ENCODE assay signal across 8 cellular contexts in genomic region chr19:48752511-48753365, GRCh38. TPM values are rescaled to one million over a fixed set of nuclear protein-coding genes. Genes with fewer than 3 reads are reported as not detected.
DNase-seq lines count a peak whose midpoint lies in the region; ATAC-seq and TF ChIP-seq lines count a peak whose summit lies in the region.

Gene FUT1 (minus strand): TSS chr19:48752641. CDS start chr19:48751281, 1,360 bp downstream.

- 1 to 3% methylated on average over 48 to 73 of the region's 73 CpGs for WGBS in endodermal cell (ENCODE audit: insufficient coverage in 1 of 2, insufficient read length in 1 of 2), 2 experiments

- peaks cover 21% of the 10 kb centered on the region for H3K4me1 ChIP-seq in DOHH2 (ENCODE audit: control insufficient read depth, low read length)
- no peaks in the 10 kb centered on the region for H3K4me1 ChIP-seq in endodermal cell (ENCODE audit: control insufficient read depth, insufficient read depth, low read length)
- no peaks in the 10 kb centered on the region for H3K4me1 ChIP-seq in uterus

- H3K9ac ChIP-seq in endodermal cell (ENCODE audit: extremely low read depth, low read length, poor library complexity, severe bottlenecking): peak within 1 kb of the TSS; percentile 22

- DNase-seq in NCI-H1694 treated with DMSO at 0.1 percent for 48 hours (lab: John Stamatoyannopoulos, UW) (peak; percentile 21), WTC11 (ENCODE audit: low spot score) (peak; percentile 96), endodermal cell (peak; percentile 98), mesothelial cell of epicardium (ENCODE audit: low spot score in 2 of 2, unreplicated experiment in 2 of 2) (peak; percentile 80 to 86), uterus (no peak)

- H3K9me3 ChIP-seq in DOHH2 (ENCODE audit: control insufficient read depth, insufficient read depth, low read length) (no peaks in the 10 kb centered on the region), endodermal cell (ENCODE audit: control insufficient read depth, low read length) (no peaks in the 10 kb centered on the region), uterus (no peaks in the 10 kb centered on the region)

- TF ChIP-seq CTCF in DOHH2 (IDR thresholded peaks at IDR 0.05; ENCODE audit: low read depth, low read length, poor library complexity, severe bottlenecking) (no peak), WTC11 (IDR thresholded peaks at IDR 0.05) (no peak), endodermal cell (conservative IDR thresholded peaks at IDR 0.05) (peak; percentile 67), mesothelial cell of epicardium (IDR thresholded peaks at IDR 0.05; ENCODE audit: unreplicated experiment) (peak; percentile 55), uterus (IDR thresholded peaks at IDR 0.05) (peak in 1 of 4 experiments; percentile 4)

- H3K4me2 ChIP-seq in DOHH2 (ENCODE audit: low read length): peak within 1 kb of the TSS; percentile 89

- ATAC-seq in WTC11 (peak; percentile 89), HG03196 (IDR thresholded peaks at IDR 0.05; ENCODE audit: unreplicated experiment) (no peak), HG03439 (IDR thresholded peaks at IDR 0.05; ENCODE audit: unreplicated experiment) (no peak)

- H3K36me3 Mint-ChIP-seq in WTC11 (peaks cover 18% of the 10 kb centered on the region; the same call in 1 of the 2 replicates), endodermal cell (ENCODE audit: low read depth) (peaks cover 9% of the 10 kb centered on the region), mesothelial cell of epicardium (no peaks in the 10 kb centered on the region)

- no peaks in the 10 kb centered on the region for H3K79me2 ChIP-seq in DOHH2 (ENCODE audit: control insufficient read depth, low read length)

- TF ChIP-seq POLR2A in uterus (IDR thresholded peaks at IDR 0.05): peak; percentile 24 to 41

- CTCF ChIA-PET in WTC11 (lab: Charles Lee): interaction anchor here (1.0 to 1.1 kb wide), 2 partner anchors 39 to 218 kb away, joined by 3 to 7 read pairs; no protein-coding TSS in a partner anchor

- H4K20me1 ChIP-seq in DOHH2 (ENCODE audit: control insufficient read depth, insufficient read depth, low read depth, low read length): no peaks in the 10 kb centered on the region

- H3K27me3 ChIP-seq in DOHH2 (ENCODE audit: control insufficient read depth, low read length) (peaks cover 13% of the 10 kb centered on the region), endodermal cell (ENCODE audit: control insufficient read depth, insufficient read depth, low read length, poor library complexity, severe bottlenecking) (peaks cover 14% of the 10 kb centered on the region), uterus (no peaks in the 10 kb centered on the region)

- H3K27ac ChIP-seq in DOHH2 (ENCODE audit: low read depth, low read length) (no peak within 1 kb of the TSS), endodermal cell (ENCODE audit: low read depth, low read length) (no peak within 1 kb of the TSS), uterus (peak within 1 kb of the TSS in 1 of 2 donors; percentile 1)

- H3K9me3 Mint-ChIP-seq in WTC11 (no peaks in the 10 kb centered on the region), endodermal cell (no peaks in the 10 kb centered on the region), mesothelial cell of epicardium (no peaks in the 10 kb centered on the region)

- H3K36me3 ChIP-seq in DOHH2 (ENCODE audit: control insufficient read depth, low read length) (no peaks in the 10 kb centered on the region), endodermal cell (ENCODE audit: control insufficient read depth, insufficient read depth, low read length) (peaks cover 10% of the 10 kb centered on the region), uterus (no peaks in the 10 kb centered on the region)

- peak within 1 kb of the TSS; percentile 91 for H3K27ac Mint-ChIP-seq in WTC11
- H3K27ac Mint-ChIP-seq in endodermal cell: peak within 1 kb of the TSS; percentile 82
- H3K27ac Mint-ChIP-seq in mesothelial cell of epicardium: peak within 1 kb of the TSS; percentile 91

- 0 out of 2 replicates have a peak, but pooled peaks cover 2% of the 10 kb centered on the region for H3F3A ChIP-seq in DOHH2 (ENCODE audit: control insufficient read depth, insufficient read depth)

- intact Hi-C loops in uterus (cut with DNase I; ENCODE audit: low total_unique reads): no loop called here

- H3K27me3 Mint-ChIP-seq in WTC11 (ENCODE audit: low read depth) (peaks cover 10% of the 10 kb centered on the region), endodermal cell (ENCODE audit: insufficient read depth) (peaks cover 26% of the 10 kb centered on the region), mesothelial cell of epicardium (ENCODE audit: low read depth) (peaks cover 19% of the 10 kb centered on the region)

- H3K4me3 Mint-ChIP-seq in WTC11 (peak within 1 kb of the TSS; percentile 95), endodermal cell (peak within 1 kb of the TSS; percentile 81), mesothelial cell of epicardium (peak within 1 kb of the TSS; percentile 84)

- peak within 1 kb of the TSS; percentile 77 for H3K4me3 ChIP-seq in DOHH2 (ENCODE audit: low read length)
- H3K4me3 ChIP-seq in endodermal cell (ENCODE audit: low read length): peak within 1 kb of the TSS; percentile 84
- peak within 1 kb of the TSS; percentile 10 to 14 for H3K4me3 ChIP-seq in uterus

- no peaks in the 10 kb centered on the region for H3K9me2 ChIP-seq in DOHH2 (replicated peaks; ENCODE audit: control insufficient read depth, low read length)

- H3K4me1 Mint-ChIP-seq in WTC11: peaks cover 43% of the 10 kb centered on the region
- peaks cover 11% of the 10 kb centered on the region for H3K4me1 Mint-ChIP-seq in endodermal cell
- H3K4me1 Mint-ChIP-seq in mesothelial cell of epicardium: peaks cover 22% of the 10 kb centered on the region

- POLR2A ChIA-PET in WTC11 (lab: Charles Lee): no interaction called here

TF ChIP-seq in WTC11, 78 proteins besides CTCF, POLR2A, EP300 and RAD21 (continues in another document):
- TF ChIP-seq, protein P1, sequence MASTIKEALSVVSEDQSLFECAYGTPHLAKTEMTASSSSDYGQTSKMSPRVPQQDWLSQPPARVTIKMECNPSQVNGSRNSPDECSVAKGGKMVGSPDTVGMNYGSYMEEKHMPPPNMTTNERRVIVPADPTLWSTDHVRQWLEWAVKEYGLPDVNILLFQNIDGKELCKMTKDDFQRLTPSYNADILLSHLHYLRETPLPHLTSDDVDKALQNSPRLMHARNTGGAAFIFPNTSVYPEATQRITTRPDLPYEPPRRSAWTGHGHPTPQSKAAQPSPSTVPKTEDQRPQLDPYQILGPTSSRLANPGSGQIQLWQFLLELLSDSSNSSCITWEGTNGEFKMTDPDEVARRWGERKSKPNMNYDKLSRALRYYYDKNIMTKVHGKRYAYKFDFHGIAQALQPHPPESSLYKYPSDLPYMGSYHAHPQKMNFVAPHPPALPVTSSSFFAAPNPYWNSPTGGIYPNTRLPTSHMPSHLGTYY (CRISPR knock-in tag; IDR thresholded peaks at IDR 0.05): no peak
- TF ChIP-seq ATF3 (CRISPR knock-in tag; conservative IDR thresholded peaks at IDR 0.05) (no peak), RORB (CRISPR knock-in tag; IDR thresholded peaks at IDR 0.05) (no peak), IRF2 (CRISPR knock-in tag; IDR thresholded peaks at IDR 0.05; ENCODE audit: borderline replicate concordance, low read depth) (no peak), FOXK1 (CRISPR knock-in tag; IDR thresholded peaks at IDR 0.05) (peak; percentile 66), GRHL2 (CRISPR knock-in tag; IDR thresholded peaks at IDR 0.05; ENCODE audit: insufficient replicate concordance, severe bottlenecking) (no peak), ZNF121 (CRISPR knock-in tag; IDR thresholded peaks at IDR 0.05) (peak; percentile 97), JUN (CRISPR knock-in tag; IDR thresholded peaks at IDR 0.05) (no peak), NR1H2 (CRISPR knock-in tag; IDR thresholded peaks at IDR 0.05) (no peak), ZBTB21 (CRISPR knock-in tag; IDR thresholded peaks at IDR 0.05; ENCODE audit: borderline replicate concordance) (peak; percentile 84; the same call in 1 of the 2 replicates), TEAD1 (CRISPR knock-in tag; IDR thresholded peaks at IDR 0.05) (no peak; the same call in 1 of the 2 replicates)
- TF ChIP-seq, protein P2, sequence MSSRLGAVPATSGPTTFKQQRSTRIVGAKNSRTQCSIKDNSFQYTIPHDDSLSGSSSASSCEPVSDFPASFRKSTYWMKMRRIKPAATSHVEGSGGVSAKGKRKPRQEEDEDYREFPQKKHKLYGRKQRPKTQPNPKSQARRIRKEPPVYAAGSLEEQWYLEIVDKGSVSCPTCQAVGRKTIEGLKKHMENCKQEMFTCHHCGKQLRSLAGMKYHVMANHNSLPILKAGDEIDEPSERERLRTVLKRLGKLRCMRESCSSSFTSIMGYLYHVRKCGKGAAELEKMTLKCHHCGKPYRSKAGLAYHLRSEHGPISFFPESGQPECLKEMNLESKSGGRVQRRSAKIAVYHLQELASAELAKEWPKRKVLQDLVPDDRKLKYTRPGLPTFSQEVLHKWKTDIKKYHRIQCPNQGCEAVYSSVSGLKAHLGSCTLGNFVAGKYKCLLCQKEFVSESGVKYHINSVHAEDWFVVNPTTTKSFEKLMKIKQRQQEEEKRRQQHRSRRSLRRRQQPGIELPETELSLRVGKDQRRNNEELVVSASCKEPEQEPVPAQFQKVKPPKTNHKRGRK (CRISPR knock-in tag; IDR thresholded peaks at IDR 0.05; ENCODE audit: borderline replicate concordance): no peak
- TF ChIP-seq, protein P3, sequence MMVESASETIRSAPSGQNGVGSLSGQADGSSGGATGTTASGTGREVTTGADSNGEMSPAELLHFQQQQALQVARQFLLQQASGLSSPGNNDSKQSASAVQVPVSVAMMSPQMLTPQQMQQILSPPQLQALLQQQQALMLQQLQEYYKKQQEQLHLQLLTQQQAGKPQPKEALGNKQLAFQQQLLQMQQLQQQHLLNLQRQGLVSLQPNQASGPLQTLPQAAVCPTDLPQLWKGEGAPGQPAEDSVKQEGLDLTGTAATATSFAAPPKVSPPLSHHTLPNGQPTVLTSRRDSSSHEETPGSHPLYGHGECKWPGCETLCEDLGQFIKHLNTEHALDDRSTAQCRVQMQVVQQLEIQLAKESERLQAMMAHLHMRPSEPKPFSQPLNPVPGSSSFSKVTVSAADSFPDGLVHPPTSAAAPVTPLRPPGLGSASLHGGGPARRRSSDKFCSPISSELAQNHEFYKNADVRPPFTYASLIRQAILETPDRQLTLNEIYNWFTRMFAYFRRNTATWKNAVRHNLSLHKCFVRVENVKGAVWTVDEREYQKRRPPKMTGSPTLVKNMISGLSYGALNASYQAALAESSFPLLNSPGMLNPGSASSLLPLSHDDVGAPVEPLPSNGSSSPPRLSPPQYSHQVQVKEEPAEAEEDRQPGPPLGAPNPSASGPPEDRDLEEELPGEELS (CRISPR knock-in tag; IDR thresholded peaks at IDR 0.05): 0 out of 2 replicates have a peak, but pooled peaks have one; percentile 65

RNA-seq across cellular contexts. Expression of gene FUT1, which starts in this region (rescaled TPM):
- 9.9 to 11.5 TPM (median 10.1 TPM) in 3 replicates for total RNA-seq in WTC11 (2021)
- 1 to 10 TPM; 5.4 to 6.3 TPM for total RNA-seq in endodermal cell
- polyA plus RNA-seq in endodermal cell (2013, experiment 1 of 2): 0.93 TPM
- polyA plus RNA-seq in endodermal cell (2013, experiment 2 of 2): 0.46 TPM
- total RNA-seq in mesothelial cell of epicardium: 3.5 to 4.4 TPM (median 4.3 TPM) in 3 replicates
- total RNA-seq in uterus: 10 to 100 TPM in 1 of 4 donors, 1 to 10 TPM in 3; 1.5 to 17.7 (median 4.4) TPM

Comparison
In these comparisons a context has a peak if more than half of its experiments do, and no peak if none do; other contexts are left out.
1. H3K4me3 ChIP-seq: peak in every context shown above with its lines; median percentile 84 in endodermal cell; 77 in DOHH2; 12 in uterus.
2. CTCF ChIP-seq: peak in endodermal cell (single experiment) and mesothelial cell of epicardium (single experiment); none in DOHH2 (single experiment) and WTC11 (single experiment).
3. DNase-seq: peak in NCI-H1694 treated with DMSO at 0.1 percent for 48 hours (single experiment), WTC11 (single experiment), endodermal cell (single experiment) and mesothelial cell of epicardium (2 of 2); none in uterus (0 of 2).
4. Peak in every context shown above with its lines, with median percentiles within 50 percentile points of each other: H3K27ac Mint-ChIP-seq and H3K4me3 Mint-ChIP-seq.